In the genomic region with DNA sequence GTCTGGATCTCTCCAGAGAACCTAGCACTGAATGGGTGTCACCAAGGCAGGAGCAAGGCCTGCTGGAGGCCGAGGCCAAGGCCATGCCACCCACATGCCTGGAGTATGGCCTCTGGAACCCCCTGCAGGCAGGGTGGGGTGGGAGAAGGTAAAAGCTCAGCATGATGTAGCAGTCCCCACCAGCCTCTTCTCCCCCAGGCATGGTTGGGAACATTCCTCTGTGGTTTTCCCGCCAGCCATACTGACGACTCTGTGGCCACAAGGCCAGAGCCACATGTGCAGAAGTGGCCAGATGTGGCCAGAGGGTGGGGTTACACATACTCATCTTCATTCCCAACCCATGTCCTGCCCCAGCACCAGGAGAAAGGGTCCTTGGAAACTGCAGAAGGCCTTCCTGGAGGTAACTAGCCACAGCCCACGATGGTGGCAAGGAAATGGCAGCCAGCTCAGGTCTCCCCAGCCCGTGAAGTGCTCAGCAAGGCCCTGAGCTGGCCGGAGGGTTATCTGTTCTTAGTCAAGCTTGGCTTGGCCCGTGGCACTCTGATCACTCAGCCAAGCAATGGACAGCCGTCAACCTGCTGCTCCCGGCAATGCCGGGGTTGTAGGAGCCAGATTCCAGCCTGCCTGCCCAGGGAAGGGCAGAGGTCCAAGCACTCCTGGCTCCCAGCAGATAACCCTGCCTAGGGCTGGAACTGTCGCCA, we compare ENCODE assay signal across 1 cellular context.
TF ChIP-seq lines count a peak whose summit lies in the region.

No MANE protein-coding gene starts in this region.

TF ChIP-seq in K562, 482 proteins besides CTCF, POLR2A, EP300 and RAD21 (continued from another document and continues in another):
- TF ChIP-seq, protein P1, sequence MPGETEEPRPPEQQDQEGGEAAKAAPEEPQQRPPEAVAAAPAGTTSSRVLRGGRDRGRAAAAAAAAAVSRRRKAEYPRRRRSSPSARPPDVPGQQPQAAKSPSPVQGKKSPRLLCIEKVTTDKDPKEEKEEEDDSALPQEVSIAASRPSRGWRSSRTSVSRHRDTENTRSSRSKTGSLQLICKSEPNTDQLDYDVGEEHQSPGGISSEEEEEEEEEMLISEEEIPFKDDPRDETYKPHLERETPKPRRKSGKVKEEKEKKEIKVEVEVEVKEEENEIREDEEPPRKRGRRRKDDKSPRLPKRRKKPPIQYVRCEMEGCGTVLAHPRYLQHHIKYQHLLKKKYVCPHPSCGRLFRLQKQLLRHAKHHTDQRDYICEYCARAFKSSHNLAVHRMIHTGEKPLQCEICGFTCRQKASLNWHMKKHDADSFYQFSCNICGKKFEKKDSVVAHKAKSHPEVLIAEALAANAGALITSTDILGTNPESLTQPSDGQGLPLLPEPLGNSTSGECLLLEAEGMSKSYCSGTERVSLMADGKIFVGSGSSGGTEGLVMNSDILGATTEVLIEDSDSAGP (CRISPR knock-in tag; IDR thresholded peaks at IDR 0.05), result no peak
- no peak for TF ChIP-seq SNIP1 (IDR thresholded peaks at IDR 0.05; ENCODE audit: low read depth)
- no peak for TF ChIP-seq PTBP1 (IDR thresholded peaks at IDR 0.05; ENCODE audit: low read depth, low read length)
- TF ChIP-seq ZNF436 (CRISPR knock-in tag; IDR thresholded peaks at IDR 0.05), result no peak
- peak; percentile 46; the same call in 1 of the 2 replicates for TF ChIP-seq L3MBTL2 (IDR thresholded peaks at IDR 0.05)
- 0 out of 2 replicates have a peak, but pooled peaks have one; percentile 19 for TF ChIP-seq CREM (IDR thresholded peaks at IDR 0.05; ENCODE audit: low read depth)
- peak; percentile 47; the same call in 1 of the 2 replicates for TF ChIP-seq TFAP4 (CRISPR knock-in tag; IDR thresholded peaks at IDR 0.05; ENCODE audit: borderline replicate concordance)
- TF ChIP-seq FOSL1 (tag; conservative IDR thresholded peaks at IDR 0.05), result no peak
- TF ChIP-seq RB1 (IDR thresholded peaks at IDR 0.05; ENCODE audit: low read depth), result 0 out of 2 replicates have a peak, but pooled peaks have one; percentile 46
- no peak for TF ChIP-seq BCL6 (CRISPR knock-in tag; IDR thresholded peaks at IDR 0.05)
- TF ChIP-seq, protein P2, sequence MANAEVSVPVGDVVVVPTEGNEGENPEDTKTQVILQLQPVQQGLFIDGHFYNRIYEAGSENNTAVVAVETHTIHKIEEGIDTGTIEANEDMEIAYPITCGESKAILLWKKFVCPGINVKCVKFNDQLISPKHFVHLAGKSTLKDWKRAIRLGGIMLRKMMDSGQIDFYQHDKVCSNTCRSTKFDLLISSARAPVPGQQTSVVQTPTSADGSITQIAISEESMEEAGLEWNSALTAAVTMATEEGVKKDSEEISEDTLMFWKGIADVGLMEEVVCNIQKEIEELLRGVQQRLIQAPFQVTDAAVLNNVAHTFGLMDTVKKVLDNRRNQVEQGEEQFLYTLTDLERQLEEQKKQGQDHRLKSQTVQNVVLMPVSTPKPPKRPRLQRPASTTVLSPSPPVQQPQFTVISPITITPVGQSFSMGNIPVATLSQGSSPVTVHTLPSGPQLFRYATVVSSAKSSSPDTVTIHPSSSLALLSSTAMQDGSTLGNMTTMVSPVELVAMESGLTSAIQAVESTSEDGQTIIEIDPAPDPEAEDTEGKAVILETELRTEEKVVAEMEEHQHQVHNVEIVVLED (CRISPR knock-in tag; IDR thresholded peaks at IDR 0.05), result no peak
- no peak for TF ChIP-seq USF1 (CRISPR knock-in tag; IDR thresholded peaks at IDR 0.05)
- TF ChIP-seq, protein P3, sequence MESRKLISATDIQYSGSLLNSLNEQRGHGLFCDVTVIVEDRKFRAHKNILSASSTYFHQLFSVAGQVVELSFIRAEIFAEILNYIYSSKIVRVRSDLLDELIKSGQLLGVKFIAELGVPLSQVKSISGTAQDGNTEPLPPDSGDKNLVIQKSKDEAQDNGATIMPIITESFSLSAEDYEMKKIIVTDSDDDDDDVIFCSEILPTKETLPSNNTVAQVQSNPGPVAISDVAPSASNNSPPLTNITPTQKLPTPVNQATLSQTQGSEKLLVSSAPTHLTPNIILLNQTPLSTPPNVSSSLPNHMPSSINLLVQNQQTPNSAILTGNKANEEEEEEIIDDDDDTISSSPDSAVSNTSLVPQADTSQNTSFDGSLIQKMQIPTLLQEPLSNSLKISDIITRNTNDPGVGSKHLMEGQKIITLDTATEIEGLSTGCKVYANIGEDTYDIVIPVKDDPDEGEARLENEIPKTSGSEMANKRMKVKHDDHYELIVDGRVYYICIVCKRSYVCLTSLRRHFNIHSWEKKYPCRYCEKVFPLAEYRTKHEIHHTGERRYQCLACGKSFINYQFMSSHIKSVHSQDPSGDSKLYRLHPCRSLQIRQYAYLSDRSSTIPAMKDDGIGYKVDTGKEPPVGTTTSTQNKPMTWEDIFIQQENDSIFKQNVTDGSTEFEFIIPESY (CRISPR knock-in tag; IDR thresholded peaks at IDR 0.05), result peak; percentile 63; the same call in 1 of the 2 replicates
- TF ChIP-seq FUS (optimal IDR thresholded peaks at IDR 0.05; ENCODE audit: low read depth, low read length), result no peak
- no peak for TF ChIP-seq SMARCB1 (IDR thresholded peaks at IDR 0.05; ENCODE audit: insufficient read length, low read depth)
- TF ChIP-seq BHLHE40 (IDR thresholded peaks at IDR 0.05; ENCODE audit: low read length), result peak; percentile 51; the same call in 1 of the 2 replicates
- TF ChIP-seq ARHGAP35 (IDR thresholded peaks at IDR 0.05; ENCODE audit: partially characterized antibody), result no peak
- 0 out of 2 replicates have a peak, but pooled peaks have one; percentile 31 for TF ChIP-seq RBFOX2 (IDR thresholded peaks at IDR 0.05; ENCODE audit: low read depth, low read length)
- TF ChIP-seq AFF4 (CRISPR knock-in tag; IDR thresholded peaks at IDR 0.05), result no peak
- no peak for TF ChIP-seq RFX7 (CRISPR knock-in tag; IDR thresholded peaks at IDR 0.05)
- TF ChIP-seq MCM3 (IDR thresholded peaks at IDR 0.05), result no peak
- no peak for TF ChIP-seq ARID4B (CRISPR knock-in tag; IDR thresholded peaks at IDR 0.05)
- TF ChIP-seq SMARCC2 (IDR thresholded peaks at IDR 0.05; ENCODE audit: low read depth), result no peak
- no peak for TF ChIP-seq ESRRB (CRISPR knock-in tag; IDR thresholded peaks at IDR 0.05; ENCODE audit: borderline replicate concordance)
- TF ChIP-seq SIX5 (IDR thresholded peaks at IDR 0.05; ENCODE audit: borderline replicate concordance in 1 of 2, insufficient read depth in 1 of 2, low read depth in 1 of 2, low read length in 2 of 2), result no peak
- TF ChIP-seq ZBTB11 (CRISPR knock-in tag; IDR thresholded peaks at IDR 0.05), result no peak
- TF ChIP-seq PHTF2 (CRISPR knock-in tag; IDR thresholded peaks at IDR 0.05), result no peak
- 0 out of 4 replicates have a peak, but pooled peaks of 1 of the 2 experiments have one; percentile 38 for TF ChIP-seq MLLT1 (IDR thresholded peaks at IDR 0.05)
- TF ChIP-seq ATF4 (CRISPR knock-in tag; IDR thresholded peaks at IDR 0.05), result no peak
